ENCODE assay signal across 1 cellular context in the genomic region with DNA sequence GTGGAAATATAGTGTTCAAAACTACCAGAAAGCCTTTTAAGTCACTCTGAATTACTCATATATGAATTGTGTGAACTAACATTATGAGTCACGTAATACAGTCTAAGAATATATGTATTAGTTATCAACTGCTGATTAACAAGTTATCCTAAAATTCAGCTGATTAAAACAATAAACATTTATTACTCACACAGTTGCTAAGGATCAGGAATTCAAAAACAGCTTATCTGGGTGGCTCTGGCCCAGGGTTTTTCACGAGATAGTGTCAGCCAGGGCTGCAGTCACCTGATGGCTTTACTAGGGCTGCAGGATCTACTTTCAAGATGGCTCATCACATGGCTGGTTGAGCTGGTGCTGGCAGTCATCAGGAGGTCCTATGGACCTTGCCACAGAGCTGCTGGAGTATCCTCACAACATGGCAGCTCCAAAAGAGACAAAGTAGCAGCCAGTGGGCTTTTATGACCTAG.
TF ChIP-seq lines count a peak whose summit lies in the region.

No MANE protein-coding gene starts in this region.

TF ChIP-seq in HepG2, 621 proteins besides CTCF, POLR2A, EP300 and RAD21:
- TF ChIP-seq, protein P1, sequence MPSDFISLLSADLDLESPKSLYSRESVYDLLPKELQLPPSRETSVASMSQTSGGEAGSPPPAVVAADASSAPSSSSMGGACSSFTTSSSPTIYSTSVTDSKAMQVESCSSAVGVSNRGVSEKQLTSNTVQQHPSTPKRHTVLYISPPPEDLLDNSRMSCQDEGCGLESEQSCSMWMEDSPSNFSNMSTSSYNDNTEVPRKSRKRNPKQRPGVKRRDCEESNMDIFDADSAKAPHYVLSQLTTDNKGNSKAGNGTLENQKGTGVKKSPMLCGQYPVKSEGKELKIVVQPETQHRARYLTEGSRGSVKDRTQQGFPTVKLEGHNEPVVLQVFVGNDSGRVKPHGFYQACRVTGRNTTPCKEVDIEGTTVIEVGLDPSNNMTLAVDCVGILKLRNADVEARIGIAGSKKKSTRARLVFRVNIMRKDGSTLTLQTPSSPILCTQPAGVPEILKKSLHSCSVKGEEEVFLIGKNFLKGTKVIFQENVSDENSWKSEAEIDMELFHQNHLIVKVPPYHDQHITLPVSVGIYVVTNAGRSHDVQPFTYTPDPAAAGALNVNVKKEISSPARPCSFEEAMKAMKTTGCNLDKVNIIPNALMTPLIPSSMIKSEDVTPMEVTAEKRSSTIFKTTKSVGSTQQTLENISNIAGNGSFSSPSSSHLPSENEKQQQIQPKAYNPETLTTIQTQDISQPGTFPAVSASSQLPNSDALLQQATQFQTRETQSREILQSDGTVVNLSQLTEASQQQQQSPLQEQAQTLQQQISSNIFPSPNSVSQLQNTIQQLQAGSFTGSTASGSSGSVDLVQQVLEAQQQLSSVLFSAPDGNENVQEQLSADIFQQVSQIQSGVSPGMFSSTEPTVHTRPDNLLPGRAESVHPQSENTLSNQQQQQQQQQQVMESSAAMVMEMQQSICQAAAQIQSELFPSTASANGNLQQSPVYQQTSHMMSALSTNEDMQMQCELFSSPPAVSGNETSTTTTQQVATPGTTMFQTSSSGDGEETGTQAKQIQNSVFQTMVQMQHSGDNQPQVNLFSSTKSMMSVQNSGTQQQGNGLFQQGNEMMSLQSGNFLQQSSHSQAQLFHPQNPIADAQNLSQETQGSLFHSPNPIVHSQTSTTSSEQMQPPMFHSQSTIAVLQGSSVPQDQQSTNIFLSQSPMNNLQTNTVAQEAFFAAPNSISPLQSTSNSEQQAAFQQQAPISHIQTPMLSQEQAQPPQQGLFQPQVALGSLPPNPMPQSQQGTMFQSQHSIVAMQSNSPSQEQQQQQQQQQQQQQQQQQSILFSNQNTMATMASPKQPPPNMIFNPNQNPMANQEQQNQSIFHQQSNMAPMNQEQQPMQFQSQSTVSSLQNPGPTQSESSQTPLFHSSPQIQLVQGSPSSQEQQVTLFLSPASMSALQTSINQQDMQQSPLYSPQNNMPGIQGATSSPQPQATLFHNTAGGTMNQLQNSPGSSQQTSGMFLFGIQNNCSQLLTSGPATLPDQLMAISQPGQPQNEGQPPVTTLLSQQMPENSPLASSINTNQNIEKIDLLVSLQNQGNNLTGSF (CRISPR knock-in tag; IDR thresholded peaks at IDR 0.05), result no peak
- TF ChIP-seq ADNP (CRISPR knock-in tag; IDR thresholded peaks at IDR 0.05) (no peak), ZNF496 (CRISPR knock-in tag; IDR thresholded peaks at IDR 0.05; ENCODE audit: insufficient replicate concordance) (no peak), KDM2A (CRISPR knock-in tag; IDR thresholded peaks at IDR 0.05; ENCODE audit: borderline replicate concordance, low read depth) (no peak), ZNF101 (CRISPR knock-in tag; IDR thresholded peaks at IDR 0.05; ENCODE audit: borderline replicate concordance, low read depth) (no peak), ZGPAT (CRISPR knock-in tag; IDR thresholded peaks at IDR 0.05) (no peak), PATZ1 (CRISPR knock-in tag; IDR thresholded peaks at IDR 0.05) (no peak)
- TF ChIP-seq, protein P2, sequence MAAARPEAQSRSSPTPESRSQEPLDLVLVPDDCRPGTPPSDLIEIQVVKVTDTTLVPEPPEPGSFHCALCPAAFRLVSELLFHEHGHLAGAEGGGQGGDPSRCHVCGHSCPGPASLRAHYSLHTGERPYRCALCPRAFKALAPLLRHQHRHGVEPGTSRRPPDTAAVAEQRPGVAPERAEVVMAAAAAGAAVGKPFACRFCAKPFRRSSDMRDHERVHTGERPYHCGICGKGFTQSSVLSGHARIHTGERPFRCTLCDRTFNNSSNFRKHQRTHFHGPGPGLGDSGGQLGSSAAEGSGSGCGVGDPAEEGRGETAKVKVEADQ (CRISPR knock-in tag; IDR thresholded peaks at IDR 0.05; ENCODE audit: borderline replicate concordance), result no peak
- TF ChIP-seq, protein P3, sequence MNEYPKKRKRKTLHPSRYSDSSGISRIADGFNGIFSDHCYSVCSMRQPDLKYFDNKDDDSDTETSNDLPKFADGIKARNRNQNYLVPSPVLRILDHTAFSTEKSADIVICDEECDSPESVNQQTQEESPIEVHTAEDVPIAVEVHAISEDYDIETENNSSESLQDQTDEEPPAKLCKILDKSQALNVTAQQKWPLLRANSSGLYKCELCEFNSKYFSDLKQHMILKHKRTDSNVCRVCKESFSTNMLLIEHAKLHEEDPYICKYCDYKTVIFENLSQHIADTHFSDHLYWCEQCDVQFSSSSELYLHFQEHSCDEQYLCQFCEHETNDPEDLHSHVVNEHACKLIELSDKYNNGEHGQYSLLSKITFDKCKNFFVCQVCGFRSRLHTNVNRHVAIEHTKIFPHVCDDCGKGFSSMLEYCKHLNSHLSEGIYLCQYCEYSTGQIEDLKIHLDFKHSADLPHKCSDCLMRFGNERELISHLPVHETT (CRISPR knock-in tag; conservative IDR thresholded peaks at IDR 0.05), result no peak
